16 cellular contexts compared by ENCODE assay signal in genomic region chr1:24293392-24294227, GRCh38. TPM values are rescaled to one million over a fixed set of nuclear protein-coding genes. Genes with fewer than 3 reads are reported as not detected.
DNase-seq lines count a peak whose midpoint lies in the region; ATAC-seq and TF ChIP-seq lines count a peak whose summit lies in the region.
"Had no signal": no experiment of that assay in that cellular context is flagged by ENCODE, and none has a peak within 500 bp of the region (broad histone marks: within the 10 kb centered on the region; RNA-seq: fewer than 3 reads in every experiment).

No MANE protein-coding gene starts in this region.

- H3K9me3 Mint-ChIP-seq in nephron: no peaks in the 10 kb centered on the region
- H3K9me3 Mint-ChIP-seq in activated naive CD8-positive, alpha-beta T cell treated with anti-CD3 and anti-CD28 coated beads, Interleukin-2, amount 50 U/mL, for 24 hours: no peaks in the 10 kb centered on the region
- H3K9me3 Mint-ChIP-seq: activated CD4-positive, alpha-beta T cell treated with anti-CD3 and anti-CD28 coated beads, Interleukin-2, amount 10 ng/mL, durations not matched to agents 7 days and 5 days; activated T-helper 1 cell treated with anti-CD3 and anti-CD28 coated beads, Interleukin-12 subunit alpha, Interleukin-12 subunit beta, Interleukin-2, Interleukin-4 antibody, amounts not matched to agents 30 ng/mL and 10 ng/mL and 1 ng/mL, durations not matched to agents 14 hours and 24 hours and 36 hours; CD4-positive, alpha-beta T cell had no signal

- intact Hi-C loops in colonic mucosa (cut with DNase I) (no loop called here), transverse colon (cut with DNase I; ENCODE audit: low total_unique reads) (loop anchor here (10.0 kb wide), 1 partner anchor 471 kb away; no protein-coding TSS in a partner anchor), spleen (cut with DNase I; ENCODE audit: low total_unique reads) (no loop called here)

- peaks cover 6% of the 10 kb centered on the region for H3K4me1 ChIP-seq in colonic mucosa
- peaks cover 0 to 30% (median 8%) of the 10 kb centered on the region in 4 donors for H3K4me1 ChIP-seq in transverse colon
- H3K4me1 ChIP-seq in spleen: peaks cover 0 to 45% (median 18%) of the 10 kb centered on the region in 6 donors

- H3K4me3 Mint-ChIP-seq in nephron: no peak overlapping the region
- H3K4me3 Mint-ChIP-seq in activated naive CD8-positive, alpha-beta T cell treated with anti-CD3 and anti-CD28 coated beads, Interleukin-2, amount 50 U/mL, for 24 hours: no peak overlapping the region
- H3K4me3 Mint-ChIP-seq: activated CD4-positive, alpha-beta T cell treated with anti-CD3 and anti-CD28 coated beads, Interleukin-2, amount 10 ng/mL, durations not matched to agents 7 days and 5 days; activated T-helper 1 cell treated with anti-CD3 and anti-CD28 coated beads, Interleukin-12 subunit alpha, Interleukin-12 subunit beta, Interleukin-2, Interleukin-4 antibody, amounts not matched to agents 30 ng/mL and 10 ng/mL and 1 ng/mL, durations not matched to agents 14 hours and 24 hours and 36 hours; CD4-positive, alpha-beta T cell had no signal

- no peaks in the 10 kb centered on the region for H3K36me3 Mint-ChIP-seq in nephron (ENCODE audit: low read depth)
- no peaks in the 10 kb centered on the region for H3K36me3 Mint-ChIP-seq in activated naive CD8-positive, alpha-beta T cell treated with anti-CD3 and anti-CD28 coated beads, Interleukin-2, amount 50 U/mL, for 24 hours (ENCODE audit: low read depth)

- H3K27ac Mint-ChIP-seq in nephron: peak overlapping the region in 2 of 3 experiments; percentile 87 to 92
- no peak overlapping the region for H3K27ac Mint-ChIP-seq in activated naive CD8-positive, alpha-beta T cell treated with anti-CD3 and anti-CD28 coated beads, Interleukin-2, amount 50 U/mL, for 24 hours
- H3K27ac Mint-ChIP-seq: activated CD4-positive, alpha-beta T cell treated with anti-CD3 and anti-CD28 coated beads, Interleukin-2, amount 10 ng/mL, durations not matched to agents 7 days and 5 days; activated T-helper 1 cell treated with anti-CD3 and anti-CD28 coated beads, Interleukin-12 subunit alpha, Interleukin-12 subunit beta, Interleukin-2, Interleukin-4 antibody, amounts not matched to agents 30 ng/mL and 10 ng/mL and 1 ng/mL, durations not matched to agents 14 hours and 24 hours and 36 hours; CD4-positive, alpha-beta T cell had no signal

- H3K9ac ChIP-seq in colonic mucosa (ENCODE audit: low read depth in 2 of 2, low read length in 2 of 2): no peak overlapping the region

- H3K27ac ChIP-seq in colonic mucosa: peak overlapping the region; percentile 49
- peak overlapping the region; percentile 66 to 81 (median 73) for H3K27ac ChIP-seq in transverse colon
- H3K27ac ChIP-seq in spleen: peak overlapping the region in 2 of 8 donors; percentile 39 to 52

- H3K4me3 ChIP-seq in colonic mucosa (no peak overlapping the region), transverse colon (no peak overlapping the region), spleen (no peak overlapping the region)
- H3K4me3 ChIP-seq: mucosa of descending colon had no signal

- H3K4me1 Mint-ChIP-seq in nephron: peaks cover 21% of the 10 kb centered on the region
- H3K4me1 Mint-ChIP-seq in activated naive CD8-positive, alpha-beta T cell treated with anti-CD3 and anti-CD28 coated beads, Interleukin-2, amount 50 U/mL, for 24 hours: no peaks in the 10 kb centered on the region
- H3K4me1 Mint-ChIP-seq: activated CD4-positive, alpha-beta T cell treated with anti-CD3 and anti-CD28 coated beads, Interleukin-2, amount 10 ng/mL, durations not matched to agents 7 days and 5 days had no signal

- no peak for ATAC-seq in activated naive CD8-positive, alpha-beta T cell treated with anti-CD3 and anti-CD28 coated beads, Interleukin-2, amount 50 U/mL, for 24 hours

- peak; percentile 88 for DNase-seq in NCI-H2171 treated with DMSO at 0.1 percent for 48 hours (lab: John Stamatoyannopoulos, UW)
- no peak for DNase-seq in colonic mucosa
- DNase-seq in transverse colon: no peak
- no peak for DNase-seq in NCI-H526 treated with DMSO at 0.1 percent for 48 hours (lab: John Stamatoyannopoulos, UW)
- DNase-seq in spleen: no peak
- no peak for DNase-seq in hypothalamus (lab: John Stamatoyannopoulos, UW)
- no peak for DNase-seq in activated naive CD8-positive, alpha-beta T cell treated with anti-CD3 and anti-CD28 coated beads, Interleukin-2, amount 50 U/mL, for 24 hours
- DNase-seq: activated CD4-positive, alpha-beta T cell treated with anti-CD3 and anti-CD28 coated beads, Interleukin-2, amount 10 ng/mL, durations not matched to agents 7 days and 5 days; CD4-positive, alpha-beta T cell; mucosa of descending colon; NCI-H1105; NCI-H510A; SHP77 had no signal

- no peaks in the 10 kb centered on the region for H3K36me3 ChIP-seq in colonic mucosa
- no peaks in the 10 kb centered on the region for H3K36me3 ChIP-seq in transverse colon
- no peaks in the 10 kb centered on the region for H3K36me3 ChIP-seq in spleen

- TF ChIP-seq POLR2A in transverse colon (IDR thresholded peaks at IDR 0.05) (no peak), spleen (IDR thresholded peaks at IDR 0.05) (no peak)

- H3K9me3 ChIP-seq in colonic mucosa (no peaks in the 10 kb centered on the region), transverse colon (no peaks in the 10 kb centered on the region), spleen (no peaks in the 10 kb centered on the region)
- H3K9me3 ChIP-seq: mucosa of descending colon had no signal

- in situ Hi-C loops in transverse colon (cut with MboI; ENCODE audit: low pct_ligation_motif_present in 1 of 4, low pct_unique_long_range_greater_than_20kb in 1 of 4, low sequenced_read_pairs in 3 of 4): no loop called here

- H3K27me3 Mint-ChIP-seq in nephron (ENCODE audit: low read depth): peaks cover 27% of the 10 kb centered on the region
- peaks cover 13% of the 10 kb centered on the region for H3K27me3 Mint-ChIP-seq in activated naive CD8-positive, alpha-beta T cell treated with anti-CD3 and anti-CD28 coated beads, Interleukin-2, amount 50 U/mL, for 24 hours
- H3K27me3 Mint-ChIP-seq: CD4-positive, alpha-beta T cell had no signal

- TF ChIP-seq CTCF in colonic mucosa (IDR thresholded peaks at IDR 0.05) (no peak), nephron (IDR thresholded peaks at IDR 0.05; ENCODE audit: unreplicated experiment in 3 of 3) (no peak), transverse colon (IDR thresholded peaks at IDR 0.05) (no peak), spleen (IDR thresholded peaks at IDR 0.05 in 8 of 11, conservative IDR thresholded peaks at IDR 0.05 in 3 of 11) (no peak)

- H3K27me3 ChIP-seq in colonic mucosa: no peaks in the 10 kb centered on the region
- no peaks in the 10 kb centered on the region for H3K27me3 ChIP-seq in transverse colon
- H3K27me3 ChIP-seq in spleen (replicated peaks in 1 of 7): peaks cover 0 to 17% (median 0%) of the 10 kb centered on the region in 7 donors

- no peak for TF ChIP-seq EP300 in transverse colon (IDR thresholded peaks at IDR 0.05; ENCODE audit: low read depth)

- WGBS in transverse colon (ENCODE audit: low coverage in 1 of 2), 2 donors: 85 to 90% methylated on average over 3 to 16 of the region's 16 CpGs
- 88 to 93% (median 90%) methylated on average over 16 of the region's 16 CpGs for WGBS in spleen, 5 donors

RNA-seq across cellular contexts. Expression of gene GRHL3, which starts 25.5 kb away (rescaled TPM):
- 1 to 10 TPM in 1 of 2 donors, under 1 TPM in 1; 0.64 to 1.5 TPM for total RNA-seq in colonic mucosa
- total RNA-seq in transverse colon: not detected
- total RNA-seq in spleen: not detected
- under 1 TPM in 2 of 3 donors, not detected in 1; 0.04 to 0.06 TPM for polyA plus RNA-seq in spleen
- total RNA-seq: activated CD4-positive, alpha-beta T cell treated with anti-CD3 and anti-CD28 coated beads, Interleukin-2, amount 10 ng/mL, durations not matched to agents 7 days and 5 days; activated T-helper 1 cell treated with anti-CD3 and anti-CD28 coated beads, Interleukin-12 subunit alpha, Interleukin-12 subunit beta, Interleukin-2, Interleukin-4 antibody, amounts not matched to agents 30 ng/mL and 10 ng/mL and 1 ng/mL, durations not matched to agents 14 hours and 24 hours and 36 hours; CD4-positive, alpha-beta T cell; pulmonary artery endothelial cell had no signal
